9 cellular contexts compared by ENCODE assay signal in the genomic region with DNA sequence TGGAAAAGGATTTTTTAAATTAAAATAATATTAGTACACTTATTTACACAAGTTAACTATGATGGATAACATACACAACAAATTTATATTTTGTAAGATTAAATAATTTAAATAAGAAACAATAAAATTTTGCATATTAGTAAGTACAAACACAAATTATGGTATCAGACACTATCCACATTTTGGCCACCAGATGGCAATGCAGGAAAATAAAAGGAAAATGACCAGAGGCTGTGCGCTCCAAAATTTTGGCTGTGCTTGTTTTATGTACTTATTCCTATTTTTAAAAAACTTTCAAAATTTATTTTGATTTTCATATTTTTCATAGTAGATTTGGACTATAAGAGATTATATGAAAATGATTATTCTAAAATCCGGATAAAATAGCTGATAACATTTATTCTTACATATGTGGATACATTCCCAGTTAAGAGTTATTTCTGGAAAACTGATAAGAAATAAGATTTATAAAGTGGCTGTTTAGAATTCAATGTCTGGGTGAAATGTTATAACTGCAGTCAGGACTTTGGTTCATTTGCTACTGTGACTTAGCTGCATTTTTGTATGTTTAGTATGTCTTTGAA.
DNase-seq lines count a peak whose midpoint lies in the region; ATAC-seq, FAIRE-seq and TF ChIP-seq lines count a peak whose summit lies in the region.
"Had no signal": no experiment of that assay in that cellular context is flagged by ENCODE, and none has a peak within 500 bp of the region (broad histone marks: within the 10 kb centered on the region; RNA-seq: fewer than 3 reads in every experiment).

No MANE protein-coding gene starts in this region.

- H3K27me3 ChIP-seq in H9 (ENCODE audit: insufficient read depth, low read length) = no peaks in the 10 kb centered on the region
- H3K27me3 ChIP-seq in SK-N-SH (ENCODE audit: insufficient read depth) = no peaks in the 10 kb centered on the region

- no peak overlapping the region for H3T11ph ChIP-seq in H9 (ENCODE audit: low read length)

- POLR2A ChIA-PET in SK-N-SH (lab: Yijun Ruan, JAX) = no interaction called here

- CTCF ChIA-PET in SK-N-SH (lab: Yijun Ruan, JAX) = interaction anchor here (0.6 to 7.5 kb wide), 57 partner anchors 9 to 721 kb away, joined by 3 to 82 read pairs (median 4); no protein-coding TSS in a partner anchor

- peaks cover 13 to 17% of the 10 kb centered on the region in 2 experiments for H3K4me1 Mint-ChIP-seq in H9
- H3K4me1 Mint-ChIP-seq in stimulated activated effector memory CD8-positive, alpha-beta T cell treated with anti-CD3 and anti-CD28 coated beads, Interleukin-12 subunit alpha, Interleukin-12 subunit beta, amount 100 ng/mL, for 72 hours = no peaks in the 10 kb centered on the region

- 0 out of 4 replicates have a peak, but pooled peaks of 1 of the 2 experiments have one; percentile 16 for TF ChIP-seq EP300 in SK-N-SH (IDR thresholded peaks at IDR 0.05; ENCODE audit: borderline replicate concordance in 1 of 2, low read depth in 1 of 2, low read length in 1 of 2)

- H4K8ac ChIP-seq in H9 (replicated peaks; ENCODE audit: insufficient read length, low read depth, low read length) = no peak overlapping the region

- TF ChIP-seq RAD21 in SK-N-SH (IDR thresholded peaks at IDR 0.05; ENCODE audit: low read length) = peak; percentile 97

- H3K56ac ChIP-seq in H9 (ENCODE audit: insufficient read length, low read depth, low read length) = no peak overlapping the region

- H4K20me1 ChIP-seq in H9 (ENCODE audit: control insufficient read depth, insufficient read depth, insufficient read length) (no peaks in the 10 kb centered on the region), SK-N-SH (ENCODE audit: insufficient read depth) (no peaks in the 10 kb centered on the region)

- no peaks in the 10 kb centered on the region for H3K79me1 ChIP-seq in H9 (ENCODE audit: insufficient read depth, low read depth, low read length, poor library complexity, severe bottlenecking)

- no peak overlapping the region for H4K5ac ChIP-seq in H9 (ENCODE audit: insufficient read length, low read depth, low read length)

- no peak overlapping the region for H2BK5ac ChIP-seq in H9 (ENCODE audit: insufficient read length, low read length)

- no peaks in the 10 kb centered on the region for H3K27me3 Mint-ChIP-seq in H9 (ENCODE audit: low read depth)

- no peak overlapping the region for H2BK120ac ChIP-seq in H9 (ENCODE audit: low read depth, low read length, poor library complexity, severe bottlenecking)

- no peaks in the 10 kb centered on the region for H3K9me2 ChIP-seq in SK-N-SH

- no peak overlapping the region for H2BK12ac ChIP-seq in H9 (ENCODE audit: insufficient read length, low read depth, low read length)

- no peak overlapping the region for H2BK20ac ChIP-seq in H9 (ENCODE audit: low read depth, low read length, poor library complexity, severe bottlenecking)

- H3K4me3 Mint-ChIP-seq in H9 = no peak overlapping the region
- H3K4me3 Mint-ChIP-seq in stimulated activated effector memory CD8-positive, alpha-beta T cell treated with anti-CD3 and anti-CD28 coated beads, Interleukin-12 subunit alpha, Interleukin-12 subunit beta, amount 100 ng/mL, for 72 hours = no peak overlapping the region

- H3K23ac ChIP-seq in H9 (ENCODE audit: insufficient read length, low read depth, low read length) = no peak overlapping the region

- H3K27ac ChIP-seq in H9 (ENCODE audit: insufficient read length, low read depth, low read length) = no peak overlapping the region
- no peak overlapping the region for H3K27ac ChIP-seq in SK-N-SH (ENCODE audit: low read depth in 2 of 2, low read length in 1 of 2)
- H3K27ac ChIP-seq: neutrophil had no signal

- H2AK5ac ChIP-seq in H9 (ENCODE audit: insufficient read length, low read length) = no peak overlapping the region

- DNase-seq in EL (peak; percentile 59), H9 (no peak), NCI-H1105 (lab: John Stamatoyannopoulos, UW) (peak; percentile 39), SK-N-SH (peak; percentile 16), fibroblast of the conjunctiva (ENCODE audit: low read depth) (peak; percentile 44), renal cortical epithelial cell (ENCODE audit: low read depth) (peak; percentile 33), HTR-8/SVneo (ENCODE audit: insufficient read length, low spot score) (no peak)
- DNase-seq in stimulated activated effector memory CD8-positive, alpha-beta T cell treated with anti-CD3 and anti-CD28 coated beads, Interleukin-12 subunit alpha, Interleukin-12 subunit beta, amount 100 ng/mL, for 72 hours (ENCODE audit: low spot score in 2 of 2) = no peak

- H3K9ac ChIP-seq in H9 (ENCODE audit: extremely low read depth, insufficient read length, low read length) (no peak overlapping the region), SK-N-SH (no peak overlapping the region)

- H3K9me3 ChIP-seq in H9 (ENCODE audit: control insufficient read depth, low read depth, low read length) = no peaks in the 10 kb centered on the region
- no peaks in the 10 kb centered on the region for H3K9me3 ChIP-seq in SK-N-SH
- H3K9me3 ChIP-seq: neutrophil had no signal

- peak; percentile 88 for TF ChIP-seq CTCF in H9 (conservative IDR thresholded peaks at IDR 0.05)
- TF ChIP-seq CTCF in SK-N-SH (IDR thresholded peaks at IDR 0.05) = peak; percentile 89

- no peak overlapping the region for H3K27ac Mint-ChIP-seq in H9
- no peak overlapping the region for H3K27ac Mint-ChIP-seq in stimulated activated effector memory CD8-positive, alpha-beta T cell treated with anti-CD3 and anti-CD28 coated beads, Interleukin-12 subunit alpha, Interleukin-12 subunit beta, amount 100 ng/mL, for 72 hours

- no peak overlapping the region for H3K4me2 ChIP-seq in H9 (ENCODE audit: insufficient read depth, insufficient read length, low read length)
- H3K4me2 ChIP-seq in SK-N-SH = no peak overlapping the region

- H3K18ac ChIP-seq in H9 (ENCODE audit: insufficient read length, low read depth, low read length) = no peak overlapping the region

- no peak overlapping the region for H4K91ac ChIP-seq in H9 (ENCODE audit: insufficient read length, low read depth, low read length)

- H3K4me3 ChIP-seq in SK-N-SH (ENCODE audit: low read depth in 2 of 2, low read length in 1 of 2) = no peak overlapping the region

- no peaks in the 10 kb centered on the region for H3K9me3 Mint-ChIP-seq in H9
- peaks cover 3% of the 10 kb centered on the region for H3K9me3 Mint-ChIP-seq in stimulated activated effector memory CD8-positive, alpha-beta T cell treated with anti-CD3 and anti-CD28 coated beads, Interleukin-12 subunit alpha, Interleukin-12 subunit beta, amount 100 ng/mL, for 72 hours

- ATAC-seq in stimulated activated effector memory CD8-positive, alpha-beta T cell treated with anti-CD3 and anti-CD28 coated beads, Interleukin-12 subunit alpha, Interleukin-12 subunit beta, amount 100 ng/mL, for 72 hours = no peak

- peaks cover 3 to 4% of the 10 kb centered on the region in 2 experiments for H3K36me3 ChIP-seq in SK-N-SH (replicated peaks in 1 of 2; ENCODE audit: control insufficient read depth in 1 of 2, insufficient read depth in 2 of 2, low read length in 1 of 2)
- H3K36me3 ChIP-seq: neutrophil had no signal

- no peaks in the 10 kb centered on the region; the same call in 1 of the 2 replicates for H3K4me1 ChIP-seq in H9 (ENCODE audit: insufficient read depth, low read length)
- H3K4me1 ChIP-seq in SK-N-SH (ENCODE audit: control insufficient read depth in 1 of 2, insufficient read depth in 2 of 2, low read depth in 1 of 2, low read length in 1 of 2) = peaks cover 14 to 29% of the 10 kb centered on the region in 2 experiments; a peak in 3 of 4 replicates

- H3K4ac ChIP-seq in H9 (ENCODE audit: low read depth, low read length) = no peak overlapping the region

- peaks cover 35% of the 10 kb centered on the region for H3F3A ChIP-seq in SK-N-SH (replicated peaks; ENCODE audit: insufficient read depth)

- FAIRE-seq in HTR-8/SVneo (lab: Jason Lieb, UNC) = no peak

- H2AFZ ChIP-seq in H9 (ENCODE audit: low read length) (no peak overlapping the region), SK-N-SH (ENCODE audit: low read depth) (no peak overlapping the region)

- H3K79me2 ChIP-seq in H9 (ENCODE audit: insufficient read depth, low read length) = no peaks in the 10 kb centered on the region
- no peaks in the 10 kb centered on the region for H3K79me2 ChIP-seq in SK-N-SH (ENCODE audit: insufficient read depth)

- no peak overlapping the region for H3K14ac ChIP-seq in H9 (ENCODE audit: insufficient read depth, low read length)

- WGBS in H9 (ENCODE audit: extremely low coverage, insufficient read length, low lambda C conversion rate) = no CpG with 5 or more reads among the region's 2 CpGs
- 28% methylated on average over 2 of the region's 2 CpGs for WGBS in SK-N-SH (ENCODE audit: low lambda C conversion rate)

- no peaks in the 10 kb centered on the region for H3K23me2 ChIP-seq in H9 (ENCODE audit: insufficient read length, low read depth, low read length, poor library complexity, severe bottlenecking)

- no peaks in the 10 kb centered on the region for H3K36me3 Mint-ChIP-seq in H9 (ENCODE audit: insufficient read depth in 1 of 3, low read depth in 3 of 3)
- no peaks in the 10 kb centered on the region for H3K36me3 Mint-ChIP-seq in stimulated activated effector memory CD8-positive, alpha-beta T cell treated with anti-CD3 and anti-CD28 coated beads, Interleukin-12 subunit alpha, Interleukin-12 subunit beta, amount 100 ng/mL, for 72 hours

- no peak overlapping the region for H2BK15ac ChIP-seq in H9 (ENCODE audit: low read depth, low read length)

TF ChIP-seq in SK-N-SH, 30 proteins besides CTCF, POLR2A, EP300 and RAD21 (continues in another document):
- TF ChIP-seq PBX3 (IDR thresholded peaks at IDR 0.05) (no peak), SMC3 (IDR thresholded peaks at IDR 0.05; ENCODE audit: low read depth, low read length) (peak; percentile 89), RFX5 (IDR thresholded peaks at IDR 0.05; ENCODE audit: low read length) (peak; percentile 56; the same call in 1 of the 2 replicates)
- TF ChIP-seq, protein P1, sequence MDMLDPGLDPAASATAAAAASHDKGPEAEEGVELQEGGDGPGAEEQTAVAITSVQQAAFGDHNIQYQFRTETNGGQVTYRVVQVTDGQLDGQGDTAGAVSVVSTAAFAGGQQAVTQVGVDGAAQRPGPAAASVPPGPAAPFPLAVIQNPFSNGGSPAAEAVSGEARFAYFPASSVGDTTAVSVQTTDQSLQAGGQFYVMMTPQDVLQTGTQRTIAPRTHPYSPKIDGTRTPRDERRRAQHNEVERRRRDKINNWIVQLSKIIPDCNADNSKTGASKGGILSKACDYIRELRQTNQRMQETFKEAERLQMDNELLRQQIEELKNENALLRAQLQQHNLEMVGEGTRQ (IDR thresholded peaks at IDR 0.05; ENCODE audit: borderline replicate concordance, low read depth, low read length) = no peak

Comparison
In these comparisons a context has a peak if more than half of its experiments do, and no peak if none do; other contexts are left out.
1. DNase-seq: peak in EL (single experiment), NCI-H1105 (single experiment), SK-N-SH (single experiment), fibroblast of the conjunctiva (single experiment) and renal cortical epithelial cell (single experiment); none in H9 (single experiment), HTR-8/SVneo (single experiment) and stimulated activated effector memory CD8-positive, alpha-beta T cell treated with anti-CD3 and anti-CD28 coated beads, Interleukin-12 subunit alpha, Interleukin-12 subunit beta, amount 100 ng/mL, for 72 hours (0 of 2).